ENCODE assay signal across 16 cellular contexts in genomic region chr9:136784997-136785361, GRCh38. TPM values are rescaled to one million over a fixed set of nuclear protein-coding genes. Genes with fewer than 3 reads are reported as not detected.
DNase-seq lines count a peak whose midpoint lies in the region; ATAC-seq, FAIRE-seq and TF ChIP-seq lines count a peak whose summit lies in the region.
"Had no signal": no experiment of that assay in that cellular context is flagged by ENCODE, and none has a peak within 500 bp of the region (broad histone marks: within the 10 kb centered on the region; RNA-seq: fewer than 3 reads in every experiment).

No MANE protein-coding gene starts in this region.

- H3K27me3 Mint-ChIP-seq in Calu3 (ENCODE audit: unreplicated experiment) (peaks cover 20% of the 10 kb centered on the region), neural progenitor cell (ENCODE audit: insufficient read depth, low read depth) (peaks cover 16% of the 10 kb centered on the region)

- H3K36me3 ChIP-seq in KMS-11 (ENCODE audit: insufficient read depth) (no peaks in the 10 kb centered on the region), K562 (ENCODE audit: control insufficient read depth, insufficient read depth, low read length) (no peaks in the 10 kb centered on the region), neural progenitor cell (no peaks in the 10 kb centered on the region)
- H3K36me3 ChIP-seq: BE2C, WERI-Rb-1 had no signal

- no peak overlapping the region for H2AFZ ChIP-seq in KMS-11 (ENCODE audit: low read depth)
- peak overlapping the region; percentile 41 for H2AFZ ChIP-seq in K562 (ENCODE audit: low read depth, low read length)
- no peak overlapping the region for H2AFZ ChIP-seq in neural progenitor cell (replicated peaks)

- peak; percentile 51 for TF ChIP-seq EP300 in K562 (IDR thresholded peaks at IDR 0.05; ENCODE audit: low read length)

- no peak for TF ChIP-seq RAD21 in K562 (CRISPR knock-in tag; conservative IDR thresholded peaks at IDR 0.05 in 1 of 2, IDR thresholded peaks at IDR 0.05 in 1 of 2)

- H3K9me3 ChIP-seq in K562 (replicated peaks; ENCODE audit: control insufficient read depth, insufficient read depth, low read depth, low read length) (no peaks in the 10 kb centered on the region), neural progenitor cell (ENCODE audit: low read depth) (no peaks in the 10 kb centered on the region)
- H3K9me3 ChIP-seq: BE2C had no signal

- DNase-seq in Calu3 (peak; percentile 27), K562 (ENCODE audit: extremely low read depth in 1 of 4, low spot score in 3 of 4) (peak; percentile 40 to 92 (median 55)), neural progenitor cell (ENCODE audit: low spot score) (no peak), NCI-H526 treated with DMSO at 0.1 percent for 48 hours (lab: John Stamatoyannopoulos, UW) (no peak), Ammon's horn (ENCODE audit: low spot score) (no peak), GM12892 (ENCODE audit: insufficient read length) (no peak)
- DNase-seq: BE2C; DMS79 treated with DMSO at 0.1 percent for 48 hours; effector CD8-positive, alpha-beta T cell; natural killer cell; NCI-H2029; WERI-Rb-1 had no signal

- FAIRE-seq in K562 (lab: Jason Lieb, UNC) (peak; percentile 85), GM12892 (lab: Jason Lieb, UNC) (no peak)
- FAIRE-seq: bronchial epithelial cell had no signal

- TF ChIP-seq CTCF in Calu3 (IDR thresholded peaks at IDR 0.05; ENCODE audit: unreplicated experiment) (no peak), KMS-11 (conservative IDR thresholded peaks at IDR 0.05; ENCODE audit: low read depth, low read length) (no peak), K562 (IDR thresholded peaks at IDR 0.05 in 2 of 3, conservative IDR thresholded peaks at IDR 0.05 in 1 of 3; ENCODE audit: insufficient read depth in 2 of 3, low read depth in 1 of 3, low read length in 3 of 3) (no peak), neural progenitor cell (IDR thresholded peaks at IDR 0.05) (no peak)

- peak; percentile 84 for ATAC-seq in K562
- ATAC-seq: SK-N-SH treated with all-trans-retinoic acid at 6 μM for 48 hours had no signal

- no peak overlapping the region for H3K9ac ChIP-seq in KMS-11
- peak overlapping the region in 1 of 2 experiments; percentile 47; a peak in 2 of 4 replicates for H3K9ac ChIP-seq in K562 (ENCODE audit: insufficient read depth in 1 of 2, low read depth in 2 of 2, low read length in 2 of 2)
- no peak overlapping the region for H3K9ac ChIP-seq in neural progenitor cell

- BruUV-seq in Calu3 (replicated peaks; lab: Mats Ljungman, UMichigan) (no TSS peak), K562 (replicated peaks; lab: Mats Ljungman, UMichigan) (no TSS peak)

- in situ Hi-C loops in K562 (cut with MboI) = loop anchor here (25.0 kb wide), 1 partner anchor 452 kb away; the partner anchor contains the start of genes CYSRT1, RNF224, SLC34A3 and TUBB4B

- H3K4me3 ChIP-seq in KMS-11 (IDR thresholded peaks at IDR 0.05; ENCODE audit: insufficient read depth, low read depth, low read length) (no peak overlapping the region), K562 (no peak overlapping the region), neural progenitor cell (no peak overlapping the region)

- H3K4me1 ChIP-seq in KMS-11 (ENCODE audit: low read depth, poor library complexity, severe bottlenecking) (peaks cover 43% of the 10 kb centered on the region), K562 (replicated peaks in 1 of 2; ENCODE audit: control insufficient read depth in 2 of 2, insufficient read depth in 2 of 2, low read length in 2 of 2) (peaks cover 35 to 45% of the 10 kb centered on the region in 2 experiments), neural progenitor cell (peaks cover 12% of the 10 kb centered on the region)

- peak overlapping the region; percentile 17 for H3K4me3 Mint-ChIP-seq in Calu3 (ENCODE audit: low read depth, unreplicated experiment)
- peak overlapping the region; percentile 51 for H3K4me3 Mint-ChIP-seq in neural progenitor cell
- H3K4me3 Mint-ChIP-seq: activated naive CD8-positive, alpha-beta T cell; natural killer cell had no signal

- H3K9me3 Mint-ChIP-seq in Calu3 (ENCODE audit: low read depth, unreplicated experiment) (no peaks in the 10 kb centered on the region), neural progenitor cell (no peaks in the 10 kb centered on the region)
- H3K9me3 Mint-ChIP-seq: natural killer cell had no signal

- 5% methylated on average over 6 of the region's 6 CpGs for WGBS in K562 (ENCODE audit: insufficient coverage, low coverage, missing lambda C conversion rate)

- intact Hi-C loops in Calu3 (cut with micrococcal nuclease; ENCODE audit: unreplicated experiment) = no loop called here
- intact Hi-C loops in K562 (cut with micrococcal nuclease) = loop anchor here (1.0 to 10.0 kb wide), 3 partner anchors 19 to 460 kb away; partner anchors contain the start of genes C8G and TUBB4B

- TF ChIP-seq POLR2A in K562 (conservative IDR thresholded peaks at IDR 0.05) = peak; percentile 56
- TF ChIP-seq POLR2A in GM12892 (IDR thresholded peaks at IDR 0.05; ENCODE audit: low read depth, low read length) = no peak

- H3K27me3 ChIP-seq in KMS-11 (ENCODE audit: insufficient read depth, low read depth) = peaks cover 32% of the 10 kb centered on the region; the same call in 1 of the 2 replicates
- H3K27me3 ChIP-seq in K562 (ENCODE audit: control insufficient read depth in 2 of 2, insufficient read depth in 2 of 2, low read length in 2 of 2) = no peaks in the 10 kb centered on the region
- peaks cover 34% of the 10 kb centered on the region for H3K27me3 ChIP-seq in neural progenitor cell
- H3K27me3 ChIP-seq: BE2C had no signal

- H3K79me2 ChIP-seq in KMS-11 (ENCODE audit: insufficient read depth, low read depth) (no peaks in the 10 kb centered on the region), K562 (ENCODE audit: control insufficient read depth, insufficient read depth, low read length) (no peaks in the 10 kb centered on the region), neural progenitor cell (ENCODE audit: low read depth) (no peaks in the 10 kb centered on the region)

- H3K27ac ChIP-seq in KMS-11 (no peak overlapping the region), K562 (ENCODE audit: extremely low read depth, low read depth, low read length) (peak overlapping the region; percentile 72), neural progenitor cell (no peak overlapping the region)

- no peaks in the 10 kb centered on the region for H4K20me1 ChIP-seq in KMS-11 (ENCODE audit: insufficient read depth)
- H4K20me1 ChIP-seq in K562 (replicated peaks; ENCODE audit: control insufficient read depth, insufficient read depth, low read length) = no peaks in the 10 kb centered on the region
- H4K20me1 ChIP-seq in neural progenitor cell (ENCODE audit: low read depth) = no peaks in the 10 kb centered on the region

- peaks cover 14% of the 10 kb centered on the region for H3F3A ChIP-seq in neural progenitor cell (ENCODE audit: low read depth)

- no peak overlapping the region for H3K27ac Mint-ChIP-seq in Calu3 (ENCODE audit: unreplicated experiment)
- no peak overlapping the region for H3K27ac Mint-ChIP-seq in neural progenitor cell
- H3K27ac Mint-ChIP-seq: activated naive CD8-positive, alpha-beta T cell; natural killer cell had no signal

- POLR2A ChIA-PET in K562 (lab: Yijun Ruan, JAX) = interaction anchor here (0.6 kb wide), 1 partner anchor 18 kb away, joined by 3 read pairs; no protein-coding TSS in a partner anchor

- H3K4me1 Mint-ChIP-seq in Calu3 (ENCODE audit: low read depth, unreplicated experiment) (peaks cover 48% of the 10 kb centered on the region), neural progenitor cell (peaks cover 28% of the 10 kb centered on the region)

- H3K4me2 ChIP-seq in KMS-11 (peak overlapping the region; percentile 4; the same call in 1 of the 2 replicates), K562 (ENCODE audit: insufficient read depth, low read length) (peak overlapping the region; percentile 39; the same call in 1 of the 2 replicates), neural progenitor cell (no peak overlapping the region)

- H3K36me3 Mint-ChIP-seq in Calu3 (ENCODE audit: insufficient read depth, unreplicated experiment) (peaks cover 6% of the 10 kb centered on the region), neural progenitor cell (no peaks in the 10 kb centered on the region)
- H3K36me3 Mint-ChIP-seq: activated naive CD8-positive, alpha-beta T cell; natural killer cell had no signal

- no peaks in the 10 kb centered on the region for H3K9me1 ChIP-seq in K562 (ENCODE audit: control insufficient read depth, insufficient read depth, low read length)

- CTCF ChIA-PET in Calu3 (lab: Charles Lee) (no interaction called here), K562 (lab: Yijun Ruan, JAX; ENCODE audit: low intra/inter-chr PET ratio) (interaction anchor here (1.0 to 1.3 kb wide), 4 partner anchors 14 to 21 kb away, joined by 3 to 4 read pairs (median 3); no protein-coding TSS in a partner anchor)

RNA-seq across cellular contexts. Expression of gene TMEM141, which starts 6.2 kb away (rescaled TPM):
- 64.1 and 75.8 TPM in 2 replicates for total RNA-seq in Calu3 (2022)
- total RNA-seq in K562 (2011; cell fraction: chromatin; rRNA removed; ENCODE audit: low replicate concordance) = 14.3 and 58.8 TPM in 2 replicates
- total RNA-seq in K562 (2011; cell fraction: nucleolus; rRNA removed) = 81.7 and 85.9 TPM in 2 replicates
- total RNA-seq in K562 (2011; cell fraction: nucleoplasm; rRNA removed) = 50.0 and 50.2 TPM in 2 replicates
- 113 and 143 TPM in 2 replicates for total RNA-seq in K562 (2014; rRNA removed)
- 36.2 and 53.6 TPM in 2 replicates for total RNA-seq in K562 (2014; rRNA removed; fragmentation: Illumina TruSeq; extraction: Trizol)
- 68.9 and 69.5 TPM in 2 replicates for total RNA-seq in K562 (2015; rRNA removed; fragmentation: Illumina TruSeq; extraction: Trizol)
- total RNA-seq in K562 (2021) = 78.7 and 94.7 TPM in 2 replicates
- polyA plus RNA-seq in K562 (2011; rRNA removed) = 74.8 and 80.1 TPM in 2 replicates
- 132 and 164 TPM in 2 replicates for polyA plus RNA-seq in K562 (2011; cell fraction: cytosol; rRNA removed)
- 87.8 and 100 TPM in 2 replicates for polyA plus RNA-seq in K562 (2011; cell fraction: nucleus; rRNA removed)
- polyA plus RNA-seq in K562 (2012) = 76.7 and 87.0 TPM in 2 replicates
- 110 and 112 TPM in 2 replicates for polyA plus RNA-seq in K562 (2014; fragmentation: Illumina TruSeq; extraction: Trizol)
- polyA plus RNA-seq in K562 (2014; fragmentation: Nextera tagmentation; extraction: Ambion mirVana) = 10 to 100 TPM; 21.5 to 35.8 TPM
- 123 and 134 TPM in 2 replicates for polyA plus RNA-seq in K562 (2014; rRNA removed)
- polyA minus RNA-seq in K562 (2011; rRNA and poly(A)+ RNA removed) = 10.4 and 13.4 TPM in 2 replicates
- 13.7 and 16.5 TPM in 2 replicates for polyA minus RNA-seq in K562 (2011; cell fraction: cytosol; rRNA and poly(A)+ RNA removed)
- 31.6 and 42.7 TPM in 2 replicates for polyA minus RNA-seq in K562 (2011; cell fraction: nucleus; rRNA and poly(A)+ RNA removed)
- total RNA-seq in neural progenitor cell (ENCODE audit: low replicate concordance) = 19.9 and 46.8 TPM in 2 replicates
- 34.6 TPM for polyA plus RNA-seq in GM12892 (2012; ENCODE audit: missing spikeins)

RNA-seq across cellular contexts. Expression of gene CCDC183, which starts 11.2 kb away (rescaled TPM):
- 0.38 TPM in 1 of 2 replicates, not detected in the other for total RNA-seq in Calu3 (2022)
- 2.0 and 6.7 TPM in 2 replicates for total RNA-seq in K562 (2011; cell fraction: chromatin; rRNA removed; ENCODE audit: low replicate concordance)
- total RNA-seq in K562 (2011; cell fraction: nucleolus; rRNA removed) = 1.2 and 2.7 TPM in 2 replicates
- 1.7 and 3.0 TPM in 2 replicates for total RNA-seq in K562 (2011; cell fraction: nucleoplasm; rRNA removed)
- total RNA-seq in K562 (2014; rRNA removed) = 0.12 TPM in 1 of 2 replicates, not detected in the other
- total RNA-seq in K562 (2014; rRNA removed; fragmentation: Illumina TruSeq; extraction: Trizol) = not detected in 2 replicates
- total RNA-seq in K562 (2015; rRNA removed; fragmentation: Illumina TruSeq; extraction: Trizol) = 0.19 and 0.22 TPM in 2 replicates
- 0.29 and 0.54 TPM in 2 replicates for total RNA-seq in K562 (2021)
- polyA plus RNA-seq in K562 (2011; rRNA removed) = 0.60 and 0.65 TPM in 2 replicates
- polyA plus RNA-seq in K562 (2011; cell fraction: cytosol; rRNA removed) = 0.27 and 0.30 TPM in 2 replicates
- polyA plus RNA-seq in K562 (2011; cell fraction: nucleus; rRNA removed) = 8.9 and 13.6 TPM in 2 replicates
- 0.96 and 3.6 TPM in 2 replicates for polyA plus RNA-seq in K562 (2012)
- 0.12 and 0.33 TPM in 2 replicates for polyA plus RNA-seq in K562 (2014; fragmentation: Illumina TruSeq; extraction: Trizol)
- polyA plus RNA-seq in K562 (2014; fragmentation: Nextera tagmentation; extraction: Ambion mirVana) = not detected
- polyA plus RNA-seq in K562 (2014; rRNA removed) = 0.21 and 1.7 TPM in 2 replicates
- not detected in 2 replicates for polyA minus RNA-seq in K562 (2011; rRNA and poly(A)+ RNA removed)
- polyA minus RNA-seq in K562 (2011; cell fraction: cytosol; rRNA and poly(A)+ RNA removed) = not detected in 2 replicates
- 1.1 and 1.6 TPM in 2 replicates for polyA minus RNA-seq in K562 (2011; cell fraction: nucleus; rRNA and poly(A)+ RNA removed)
- 0.84 and 2.1 TPM in 2 replicates for total RNA-seq in neural progenitor cell (ENCODE audit: low replicate concordance)
- not detected for polyA plus RNA-seq in GM12892 (2012; ENCODE audit: missing spikeins)

RNA-seq across cellular contexts. Expression of gene LCN15, which starts 20.7 kb away (rescaled TPM):
- not detected in 2 replicates for total RNA-seq in Calu3 (2022)
- 0.37 TPM in 1 of 2 replicates, not detected in the other for total RNA-seq in K562 (2011; cell fraction: chromatin; rRNA removed; ENCODE audit: low replicate concordance)
- 0.13 and 0.33 TPM in 2 replicates for total RNA-seq in K562 (2011; cell fraction: nucleolus; rRNA removed)
- total RNA-seq in K562 (2011; cell fraction: nucleoplasm; rRNA removed) = 0.22 and 0.38 TPM in 2 replicates
- total RNA-seq in K562 (2014; rRNA removed) = not detected in 2 replicates
- not detected in 2 replicates for total RNA-seq in K562 (2014; rRNA removed; fragmentation: Illumina TruSeq; extraction: Trizol)
- not detected in 2 replicates for total RNA-seq in K562 (2015; rRNA removed; fragmentation: Illumina TruSeq; extraction: Trizol)
- total RNA-seq in K562 (2021) = not detected in 2 replicates
- polyA plus RNA-seq in K562 (2011; rRNA removed) = 0.11 TPM in 1 of 2 replicates, not detected in the other
- 0.15 and 0.18 TPM in 2 replicates for polyA plus RNA-seq in K562 (2011; cell fraction: cytosol; rRNA removed)
- 0.30 and 0.37 TPM in 2 replicates for polyA plus RNA-seq in K562 (2011; cell fraction: nucleus; rRNA removed)
- 0.24 TPM in 1 of 2 replicates, not detected in the other for polyA plus RNA-seq in K562 (2012)
- not detected in 2 replicates for polyA plus RNA-seq in K562 (2014; fragmentation: Illumina TruSeq; extraction: Trizol)
- not detected for polyA plus RNA-seq in K562 (2014; fragmentation: Nextera tagmentation; extraction: Ambion mirVana)
- polyA plus RNA-seq in K562 (2014; rRNA removed) = 0.13 and 0.66 TPM in 2 replicates
- polyA minus RNA-seq in K562 (2011; rRNA and poly(A)+ RNA removed) = not detected in 2 replicates
- polyA minus RNA-seq in K562 (2011; cell fraction: cytosol; rRNA and poly(A)+ RNA removed) = not detected in 2 replicates
- polyA minus RNA-seq in K562 (2011; cell fraction: nucleus; rRNA and poly(A)+ RNA removed) = 0.11 TPM in 1 of 2 replicates, not detected in the other
- total RNA-seq in neural progenitor cell (ENCODE audit: low replicate concordance) = not detected in 2 replicates
- not detected for polyA plus RNA-seq in GM12892 (2012; ENCODE audit: missing spikeins)
- total RNA-seq: bronchial epithelial cell, natural killer cell had no signal

RNA-seq across cellular contexts. Expression of gene RABL6, which starts 22.8 kb away (rescaled TPM):
- total RNA-seq in Calu3 (2022) (68.9 and 72.4 TPM in 2 replicates), K562 (2014; rRNA removed) (141 and 154 TPM in 2 replicates), K562 (2014; rRNA removed; fragmentation: Illumina TruSeq; extraction: Trizol) (34.2 and 44.6 TPM in 2 replicates), K562 (2015; rRNA removed; fragmentation: Illumina TruSeq; extraction: Trizol) (84.5 and 85.0 TPM in 2 replicates), K562 (2021) (165 and 181 TPM in 2 replicates), neural progenitor cell (ENCODE audit: low replicate concordance) (71.2 and 148 TPM in 2 replicates)
- 250 and 572 TPM in 2 replicates for total RNA-seq in K562 (2011; cell fraction: chromatin; rRNA removed; ENCODE audit: low replicate concordance)
- total RNA-seq in K562 (2011; cell fraction: nucleolus; rRNA removed) = 321 and 330 TPM in 2 replicates
- 231 and 237 TPM in 2 replicates for total RNA-seq in K562 (2011; cell fraction: nucleoplasm; rRNA removed)
- polyA plus RNA-seq in K562 (2011; rRNA removed) (109 and 142 TPM in 2 replicates), K562 (2014; fragmentation: Illumina TruSeq; extraction: Trizol) (68.9 and 82.6 TPM in 2 replicates), K562 (2014; fragmentation: Nextera tagmentation; extraction: Ambion mirVana) (1 to 10 TPM; 5.6 to 6.4 TPM), K562 (2014; rRNA removed) (121 and 124 TPM in 2 replicates)
- 89.0 and 119 TPM in 2 replicates for polyA plus RNA-seq in K562 (2011; cell fraction: cytosol; rRNA removed)
- 341 and 396 TPM in 2 replicates for polyA plus RNA-seq in K562 (2011; cell fraction: nucleus; rRNA removed)
- polyA plus RNA-seq in K562 (2012) = 134 and 138 TPM in 2 replicates
- polyA minus RNA-seq in K562 (2011; rRNA and poly(A)+ RNA removed) = 64.4 and 75.7 TPM in 2 replicates
- polyA minus RNA-seq in K562 (2011; cell fraction: cytosol; rRNA and poly(A)+ RNA removed) = 71.6 and 75.2 TPM in 2 replicates
- polyA minus RNA-seq in K562 (2011; cell fraction: nucleus; rRNA and poly(A)+ RNA removed) = 89.1 and 116 TPM in 2 replicates
- polyA plus RNA-seq in GM12892 (2012; ENCODE audit: missing spikeins) = 32.5 TPM

RNA-seq across cellular contexts. Expression of gene LCN8, which starts 26.9 kb away (rescaled TPM):
- total RNA-seq in Calu3 (2022) = not detected in 2 replicates
- total RNA-seq in K562 (2011; cell fraction: chromatin; rRNA removed; ENCODE audit: low replicate concordance) = 0.14 TPM in 1 of 2 replicates, not detected in the other
- not detected in 2 replicates for total RNA-seq in K562 (2011; cell fraction: nucleolus; rRNA removed)
- total RNA-seq in K562 (2011; cell fraction: nucleoplasm; rRNA removed) = not detected in 2 replicates
- not detected in 2 replicates for total RNA-seq in K562 (2014; rRNA removed)
- total RNA-seq in K562 (2014; rRNA removed; fragmentation: Illumina TruSeq; extraction: Trizol) = not detected in 2 replicates
- not detected in 2 replicates for total RNA-seq in K562 (2015; rRNA removed; fragmentation: Illumina TruSeq; extraction: Trizol)
- total RNA-seq in K562 (2021) = not detected in 2 replicates
- not detected in 2 replicates for polyA plus RNA-seq in K562 (2011; rRNA removed)
- not detected in 2 replicates for polyA plus RNA-seq in K562 (2011; cell fraction: cytosol; rRNA removed)
- polyA plus RNA-seq in K562 (2011; cell fraction: nucleus; rRNA removed) = not detected in 2 replicates
- not detected in 2 replicates for polyA plus RNA-seq in K562 (2012)
- polyA plus RNA-seq in K562 (2014; fragmentation: Illumina TruSeq; extraction: Trizol) = not detected in 2 replicates
- polyA plus RNA-seq in K562 (2014; fragmentation: Nextera tagmentation; extraction: Ambion mirVana) = not detected
- polyA plus RNA-seq in K562 (2014; rRNA removed) = not detected in 2 replicates
- polyA minus RNA-seq in K562 (2011; rRNA and poly(A)+ RNA removed) = not detected in 2 replicates
- not detected in 2 replicates for polyA minus RNA-seq in K562 (2011; cell fraction: cytosol; rRNA and poly(A)+ RNA removed)
- polyA minus RNA-seq in K562 (2011; cell fraction: nucleus; rRNA and poly(A)+ RNA removed) = not detected in 2 replicates
- not detected in 2 replicates for total RNA-seq in neural progenitor cell (ENCODE audit: low replicate concordance)
- polyA plus RNA-seq in GM12892 (2012; ENCODE audit: missing spikeins) = not detected
- total RNA-seq: bronchial epithelial cell, natural killer cell had no signal

Comparison
In these comparisons a context has a peak if more than half of its experiments do, and no peak if none do; other contexts are left out.
1. DNase-seq: peak in Calu3 (single experiment) and K562 (4 of 4); none in neural progenitor cell (single experiment), NCI-H526 treated with DMSO at 0.1 percent for 48 hours (single experiment), Ammon's horn (single experiment) and GM12892 (single experiment).